In genomic region chr7:148699772-148700629, GRCh38 we compare ENCODE assay signal across 8 cellular contexts. TPM values are rescaled to one million over a fixed set of nuclear protein-coding genes. Genes with fewer than 3 reads are reported as not detected.
A peak's percentile ranks its signal among the peaks of the same experiment; 100 is the strongest.
DNase-seq lines count a peak whose midpoint lies in the region; ATAC-seq and TF ChIP-seq lines count a peak whose summit lies in the region.

No MANE protein-coding gene starts in this region.

- intact Hi-C loops in esophagus muscularis mucosa (cut with DNase I), result loop anchor here (5.0 to 10.0 kb wide), 4 partner anchors 65 to 265 kb away; partner anchors contain the start of gene EZH2

- peak; percentile 12 to 15 for DNase-seq in AML-193 (lab: John Stamatoyannopoulos, UW)
- DNase-seq in esophagus muscularis mucosa (ENCODE audit: extremely low spot score), result no peak
- no peak for DNase-seq in neural progenitor cell (ENCODE audit: low spot score)
- DNase-seq in H4 (ENCODE audit: low spot score), result no peak
- DNase-seq in stimulated activated CD4-positive, alpha-beta T cell treated with anti-CD3 and anti-CD28 coated beads, Interleukin-12 subunit alpha, Interleukin-12 subunit beta, amount 100 ng/mL, for 4 hours, result no peak

- TF ChIP-seq CTCF in esophagus muscularis mucosa (IDR thresholded peaks at IDR 0.05) (no peak), neural progenitor cell (IDR thresholded peaks at IDR 0.05) (no peak)

- no peak for TF ChIP-seq POLR2A in esophagus muscularis mucosa (IDR thresholded peaks at IDR 0.05; ENCODE audit: low read depth)

- H3K4me3 ChIP-seq in esophagus muscularis mucosa (peak overlapping the region; percentile 81 to 99 (median 96)), neural progenitor cell (peak overlapping the region; percentile 81)

- ATAC-seq in GM18861 (IDR thresholded peaks at IDR 0.05; ENCODE audit: unreplicated experiment) (peak; percentile 25), HG03378 (IDR thresholded peaks at IDR 0.05; ENCODE audit: unreplicated experiment) (peak; percentile 25), SK-N-SH treated with all-trans-retinoic acid at 6 μM for 48 hours (peak; percentile 6)

- peak overlapping the region; percentile 97 for H3K27ac Mint-ChIP-seq in neural progenitor cell

- peaks cover 1% of the 10 kb centered on the region for H3K9me3 Mint-ChIP-seq in neural progenitor cell

- H3K36me3 ChIP-seq in esophagus muscularis mucosa (no peaks in the 10 kb centered on the region), neural progenitor cell (no peaks in the 10 kb centered on the region)

- H3K9me3 ChIP-seq in esophagus muscularis mucosa (no peaks in the 10 kb centered on the region), neural progenitor cell (ENCODE audit: low read depth) (no peaks in the 10 kb centered on the region)

- WGBS in esophagus muscularis mucosa, result 3% methylated on average over 28 of the region's 37 CpGs

- H3K79me2 ChIP-seq in neural progenitor cell (ENCODE audit: low read depth), result peaks cover 79% of the 10 kb centered on the region

- no peak for TF ChIP-seq EP300 in esophagus muscularis mucosa (IDR thresholded peaks at IDR 0.05)

- H3K27me3 ChIP-seq in esophagus muscularis mucosa (no peaks in the 10 kb centered on the region), neural progenitor cell (no peaks in the 10 kb centered on the region)

- H3K4me2 ChIP-seq in neural progenitor cell, result peak overlapping the region; percentile 88

- H3K27me3 Mint-ChIP-seq in neural progenitor cell (ENCODE audit: insufficient read depth, low read depth), result peaks cover 5% of the 10 kb centered on the region

- H3K4me1 ChIP-seq in esophagus muscularis mucosa (peaks cover 39 to 62% (median 58%) of the 10 kb centered on the region in 4 donors), neural progenitor cell (peaks cover 50% of the 10 kb centered on the region)

- peaks cover 9% of the 10 kb centered on the region for H3K36me3 Mint-ChIP-seq in neural progenitor cell

- H3K4me3 Mint-ChIP-seq in neural progenitor cell, result peak overlapping the region; percentile 94

- H4K20me1 ChIP-seq in neural progenitor cell (ENCODE audit: low read depth), result peaks cover 45% of the 10 kb centered on the region

- H2AFZ ChIP-seq in neural progenitor cell (replicated peaks), result peak overlapping the region; percentile 40

- H3K4me1 Mint-ChIP-seq in neural progenitor cell, result peaks cover 40% of the 10 kb centered on the region

- H3K27ac ChIP-seq in esophagus muscularis mucosa (replicated peaks in 1 of 4) (peak overlapping the region; percentile 96 to 99 (median 99)), neural progenitor cell (peak overlapping the region; percentile 93)

- peaks cover 26% of the 10 kb centered on the region for H3F3A ChIP-seq in neural progenitor cell (ENCODE audit: low read depth)

- peak overlapping the region; percentile 92 for H3K9ac ChIP-seq in neural progenitor cell

TF ChIP-seq in SK-N-SH treated with all-trans-retinoic acid at 6 μM for 48 hours, 23 proteins besides CTCF, POLR2A, EP300 and RAD21:
- no peak for TF ChIP-seq TSHZ2 (CRISPR knock-in tag; IDR thresholded peaks at IDR 0.05)
- no peak for TF ChIP-seq RARB (CRISPR knock-in tag; IDR thresholded peaks at IDR 0.05)
- TF ChIP-seq ZFP30 (CRISPR knock-in tag; IDR thresholded peaks at IDR 0.05), result no peak
- TF ChIP-seq ZC3H10 (CRISPR knock-in tag; IDR thresholded peaks at IDR 0.05), result no peak
- TF ChIP-seq GLIS3 (CRISPR knock-in tag; IDR thresholded peaks at IDR 0.05), result no peak
- TF ChIP-seq OSR1 (CRISPR knock-in tag; IDR thresholded peaks at IDR 0.05), result no peak
- TF ChIP-seq, protein P1, sequence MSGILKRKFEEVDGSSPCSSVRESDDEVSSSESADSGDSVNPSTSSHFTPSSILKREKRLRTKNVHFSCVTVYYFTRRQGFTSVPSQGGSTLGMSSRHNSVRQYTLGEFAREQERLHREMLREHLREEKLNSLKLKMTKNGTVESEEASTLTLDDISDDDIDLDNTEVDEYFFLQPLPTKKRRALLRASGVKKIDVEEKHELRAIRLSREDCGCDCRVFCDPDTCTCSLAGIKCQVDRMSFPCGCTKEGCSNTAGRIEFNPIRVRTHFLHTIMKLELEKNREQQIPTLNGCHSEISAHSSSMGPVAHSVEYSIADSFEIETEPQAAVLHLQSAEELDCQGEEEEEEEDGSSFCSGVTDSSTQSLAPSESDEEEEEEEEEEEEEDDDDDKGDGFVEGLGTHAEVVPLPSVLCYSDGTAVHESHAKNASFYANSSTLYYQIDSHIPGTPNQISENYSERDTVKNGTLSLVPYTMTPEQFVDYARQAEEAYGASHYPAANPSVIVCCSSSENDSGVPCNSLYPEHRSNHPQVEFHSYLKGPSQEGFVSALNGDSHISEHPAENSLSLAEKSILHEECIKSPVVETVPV (CRISPR knock-in tag; IDR thresholded peaks at IDR 0.05), result no peak
- TF ChIP-seq ARNTL (CRISPR knock-in tag; IDR thresholded peaks at IDR 0.05; ENCODE audit: borderline replicate concordance, low read depth), result no peak
- no peak for TF ChIP-seq CSDC2 (CRISPR knock-in tag; IDR thresholded peaks at IDR 0.05)
TF ChIP-seq in SK-N-SH treated with all-trans-retinoic acid at 6 μM for 48 hours: peak in this region for 0.

RNA-seq across cellular contexts. Expression of gene CUL1, which starts 1.3 kb away (rescaled TPM):
- total RNA-seq in esophagus muscularis mucosa, result 10 to 100 TPM; 73.1 to 87.1 (median 77.8) TPM
- 74.2 and 89.3 TPM in 2 replicates for total RNA-seq in neural progenitor cell (ENCODE audit: low replicate concordance)
- 48.0 and 56.0 TPM in 2 replicates for total RNA-seq in H4 (2014; rRNA removed; shearing (Covaris generic))

Comparison
In these comparisons a context has a peak if more than half of its experiments do, and no peak if none do; other contexts are left out.
1. DNase-seq: peak in AML-193 (2 of 2); none in esophagus muscularis mucosa (single experiment), neural progenitor cell (single experiment), H4 (single experiment) and stimulated activated CD4-positive, alpha-beta T cell treated with anti-CD3 and anti-CD28 coated beads, Interleukin-12 subunit alpha, Interleukin-12 subunit beta, amount 100 ng/mL, for 4 hours (single experiment).
2. Peak in every context shown above with its lines, with median percentiles within 50 percentile points of each other: ATAC-seq.